8 cellular contexts compared by ENCODE assay signal in the genomic region with DNA sequence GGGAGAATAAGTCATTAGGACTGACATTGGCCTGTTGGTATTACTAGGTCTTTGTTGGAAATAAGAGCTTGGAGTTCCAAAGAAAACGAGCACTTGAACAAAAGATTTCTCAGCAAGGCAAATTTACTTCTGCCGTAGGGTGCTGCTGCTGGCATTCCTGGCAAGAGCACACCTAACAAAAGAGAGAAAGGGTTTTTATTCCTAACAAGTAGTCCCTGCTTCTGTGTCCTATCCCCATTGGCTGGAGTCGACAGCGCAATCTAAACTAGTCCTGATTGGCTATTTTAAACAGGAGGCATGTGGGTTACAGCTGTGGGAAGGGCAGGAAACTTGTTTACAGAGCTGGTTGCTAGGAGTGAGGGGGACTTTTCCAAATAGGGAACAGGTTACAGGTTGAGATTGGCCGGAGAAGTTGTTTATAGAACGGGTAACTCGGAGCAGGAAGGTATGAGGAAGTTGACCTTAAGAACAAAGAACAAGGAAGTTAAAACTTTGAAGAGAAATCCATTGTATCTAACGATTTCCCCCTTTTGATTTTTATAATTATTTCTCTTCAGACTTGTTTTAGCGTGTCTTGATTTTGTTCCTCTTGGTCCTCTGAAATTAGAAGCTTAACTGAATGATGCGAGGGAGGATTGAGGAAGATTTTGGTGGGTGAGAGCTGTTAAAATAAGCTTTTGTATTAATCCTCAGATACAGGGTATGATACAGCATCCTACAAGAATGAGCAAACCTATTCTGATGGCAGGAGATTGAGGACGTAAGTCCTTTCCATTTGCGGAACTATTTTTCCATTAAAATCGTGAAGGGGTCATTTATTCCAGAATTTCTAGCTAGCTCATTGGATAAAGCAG. TPM values are rescaled to one million over a fixed set of nuclear protein-coding genes. Genes with fewer than 3 reads are reported as not detected.
DNase-seq lines count a peak whose midpoint lies in the region; ATAC-seq, FAIRE-seq and TF ChIP-seq lines count a peak whose summit lies in the region.

No MANE protein-coding gene starts in this region.

- H3K9me3 ChIP-seq in astrocyte (ENCODE audit: insufficient read depth, low read depth, low read length) (peaks cover 13% of the 10 kb centered on the region), mesodermal cell (ENCODE audit: control insufficient read depth, low read length) (peaks cover 36% of the 10 kb centered on the region)

- peak overlapping the region; percentile 99 for H3K4me3 Mint-ChIP-seq in astrocyte (ENCODE audit: unreplicated experiment)

- H4K20me1 ChIP-seq in astrocyte (ENCODE audit: insufficient read depth, low read length): peaks cover 88% of the 10 kb centered on the region

- H3K27ac Mint-ChIP-seq in astrocyte (ENCODE audit: unreplicated experiment): peak overlapping the region; percentile 83

- no peak for FAIRE-seq in astrocyte (lab: Jason Lieb, UNC)

- H3K4me1 ChIP-seq in astrocyte (ENCODE audit: insufficient read depth, low read length) (peaks cover 50% of the 10 kb centered on the region), mesodermal cell (ENCODE audit: control insufficient read depth, insufficient read depth, low read length, poor library complexity, severe bottlenecking) (peaks cover 6% of the 10 kb centered on the region)

- 26 to 27% methylated on average over 9 to 10 of the region's 13 CpGs for WGBS in mesodermal cell (ENCODE audit: insufficient coverage in 2 of 2), 2 experiments

- H3K27me3 ChIP-seq in astrocyte (ENCODE audit: insufficient read depth, low read length): no peaks in the 10 kb centered on the region

- TF ChIP-seq CTCF in astrocyte (IDR thresholded peaks at IDR 0.05; ENCODE audit: insufficient read depth, low read depth, low read length): no peak

- peaks cover 76% of the 10 kb centered on the region for H3K36me3 Mint-ChIP-seq in astrocyte (ENCODE audit: low read depth, unreplicated experiment)

- H3K27ac ChIP-seq in astrocyte (ENCODE audit: low read depth, low read length) (no peak overlapping the region), mesodermal cell (ENCODE audit: low read depth, low read length, severe bottlenecking) (peak overlapping the region; percentile 95)

- H3K36me3 ChIP-seq in astrocyte (ENCODE audit: insufficient read depth, low read length): peaks cover 67% of the 10 kb centered on the region
- peaks cover 76% of the 10 kb centered on the region for H3K36me3 ChIP-seq in mesodermal cell (ENCODE audit: control insufficient read depth, insufficient read depth, low read length)

- DNase-seq in COLO668 (lab: John Stamatoyannopoulos, UW; ENCODE audit: unreplicated experiment) (peak; percentile 14), Kasumi-1 (lab: John Stamatoyannopoulos, UW) (peak; percentile 86 to 89), astrocyte (ENCODE audit: low read depth) (peak; percentile 39), cerebellum (ENCODE audit: low spot score) (no peak), NCI-H748 (lab: John Stamatoyannopoulos, UW; ENCODE audit: unreplicated experiment) (no peak)

- no peak overlapping the region for H2AFZ ChIP-seq in astrocyte (ENCODE audit: low read depth, low read length)

- H3K79me2 ChIP-seq in astrocyte (ENCODE audit: insufficient read depth, low read length): peaks cover 94% of the 10 kb centered on the region

- H3K9ac ChIP-seq in astrocyte (ENCODE audit: low read length): peak overlapping the region; percentile 98

- ATAC-seq in GM18868 (IDR thresholded peaks at IDR 0.05; ENCODE audit: unreplicated experiment) (no peak), HG03159 (IDR thresholded peaks at IDR 0.05; ENCODE audit: unreplicated experiment) (no peak)

- peak overlapping the region; percentile 96 for H3K4me3 ChIP-seq in astrocyte (ENCODE audit: insufficient read depth, low read depth, low read length)
- peak overlapping the region; percentile 89 for H3K4me3 ChIP-seq in mesodermal cell (ENCODE audit: extremely low read depth, insufficient read depth, low read length, poor library complexity, severe bottlenecking)

- H3K27me3 Mint-ChIP-seq in astrocyte (ENCODE audit: low read depth, unreplicated experiment): no peaks in the 10 kb centered on the region

- H3K4me2 ChIP-seq in astrocyte (ENCODE audit: low read length): peak overlapping the region; percentile 91

- H3K9me3 Mint-ChIP-seq in astrocyte (ENCODE audit: unreplicated experiment): peaks cover 1% of the 10 kb centered on the region

- peaks cover 27% of the 10 kb centered on the region for H3K4me1 Mint-ChIP-seq in astrocyte (ENCODE audit: low read depth, unreplicated experiment)

RNA-seq across cellular contexts. Expression of a gene that starts 3.4 kb away (rescaled TPM):
- total RNA-seq in astrocyte: 77.0 and 77.4 TPM in 2 replicates
- 8.4 TPM for polyA plus RNA-seq in mesodermal cell (2013, experiment 1 of 2)
- polyA plus RNA-seq in mesodermal cell (2013, experiment 2 of 2): 7.6 TPM
- 12.8 TPM for total RNA-seq in cerebellum

Comparison
In these comparisons a context has a peak if more than half of its experiments do, and no peak if none do; other contexts are left out.
1. DNase-seq: peak in COLO668 (single experiment), Kasumi-1 (2 of 2) and astrocyte (single experiment); none in cerebellum (single experiment) and NCI-H748 (single experiment).